In the genomic region with DNA sequence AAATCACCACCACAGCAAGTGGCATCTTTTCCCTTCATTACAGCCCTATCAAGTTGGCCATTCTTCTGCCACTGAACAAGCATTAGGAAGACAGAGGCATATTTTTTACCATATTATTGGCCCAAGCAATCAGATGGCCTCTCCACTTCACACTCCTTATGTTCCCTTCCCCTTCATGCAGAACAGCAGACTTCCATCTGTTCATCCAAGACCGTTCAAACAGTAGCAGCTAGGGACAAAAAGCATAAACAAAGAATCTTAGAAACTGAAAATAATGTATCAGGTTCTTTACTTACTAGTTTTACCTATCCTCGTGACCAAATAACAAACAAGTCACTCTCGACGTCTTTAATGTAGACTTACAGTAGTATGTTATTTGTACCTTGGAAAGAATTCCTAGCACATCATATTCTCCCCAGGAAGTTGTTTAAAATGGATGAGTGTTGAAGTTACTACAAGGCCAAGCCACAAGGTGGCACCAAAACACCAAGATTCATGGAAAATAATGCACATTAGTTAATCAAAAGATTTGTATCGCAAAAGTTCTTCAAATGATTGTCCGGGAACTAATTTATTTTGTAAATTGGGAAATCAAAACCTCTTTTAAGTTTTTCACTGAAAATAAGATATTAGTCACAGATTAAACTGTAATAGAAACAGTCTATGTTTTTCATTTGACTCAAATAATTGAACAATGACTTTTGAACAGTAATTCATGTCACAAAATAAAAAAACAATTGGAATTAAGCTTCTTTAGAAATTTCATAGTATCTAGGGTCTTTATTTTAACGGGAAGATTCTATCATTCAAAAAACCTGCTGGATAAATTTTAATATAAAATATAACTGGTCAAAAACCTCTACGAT, we compare ENCODE assay signal across 1 cellular context.
TF ChIP-seq lines count a peak whose summit lies in the region.

No MANE protein-coding gene starts in this region.

TF ChIP-seq in SK-N-SH treated with all-trans-retinoic acid at 6 μM for 48 hours, 23 proteins besides CTCF, POLR2A, EP300 and RAD21 (continued from another document):
- TF ChIP-seq, protein P1, sequence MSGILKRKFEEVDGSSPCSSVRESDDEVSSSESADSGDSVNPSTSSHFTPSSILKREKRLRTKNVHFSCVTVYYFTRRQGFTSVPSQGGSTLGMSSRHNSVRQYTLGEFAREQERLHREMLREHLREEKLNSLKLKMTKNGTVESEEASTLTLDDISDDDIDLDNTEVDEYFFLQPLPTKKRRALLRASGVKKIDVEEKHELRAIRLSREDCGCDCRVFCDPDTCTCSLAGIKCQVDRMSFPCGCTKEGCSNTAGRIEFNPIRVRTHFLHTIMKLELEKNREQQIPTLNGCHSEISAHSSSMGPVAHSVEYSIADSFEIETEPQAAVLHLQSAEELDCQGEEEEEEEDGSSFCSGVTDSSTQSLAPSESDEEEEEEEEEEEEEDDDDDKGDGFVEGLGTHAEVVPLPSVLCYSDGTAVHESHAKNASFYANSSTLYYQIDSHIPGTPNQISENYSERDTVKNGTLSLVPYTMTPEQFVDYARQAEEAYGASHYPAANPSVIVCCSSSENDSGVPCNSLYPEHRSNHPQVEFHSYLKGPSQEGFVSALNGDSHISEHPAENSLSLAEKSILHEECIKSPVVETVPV (CRISPR knock-in tag; IDR thresholded peaks at IDR 0.05), result no peak
- no peak for TF ChIP-seq PPARA (CRISPR knock-in tag; IDR thresholded peaks at IDR 0.05; ENCODE audit: borderline replicate concordance)
TF ChIP-seq in SK-N-SH treated with all-trans-retinoic acid at 6 μM for 48 hours: peak in this region for 0.
